Comparison of ENCODE assay signal across 7 cellular contexts in genomic region chr11:63937713-63938480, GRCh38. TPM values are rescaled to one million over a fixed set of nuclear protein-coding genes. Genes with fewer than 3 reads are reported as not detected.
A peak's percentile ranks its signal among the peaks of the same experiment; 100 is the strongest.
DNase-seq lines count a peak whose midpoint lies in the region; ATAC-seq, FAIRE-seq and TF ChIP-seq lines count a peak whose summit lies in the region.

No MANE protein-coding gene starts in this region.

- TF ChIP-seq EP300 in GM12878 (IDR thresholded peaks at IDR 0.05; ENCODE audit: borderline replicate concordance in 1 of 2, control insufficient read depth in 1 of 2, low read depth in 2 of 2, low read length in 2 of 2) (no peak), transverse colon (IDR thresholded peaks at IDR 0.05; ENCODE audit: low read depth) (no peak)

- no peak for FAIRE-seq in GM12878 (lab: Jason Lieb, UNC)

- peaks cover 14% of the 10 kb centered on the region; the same call in 1 of the 2 replicates for H3K4me1 ChIP-seq in GM12878 (ENCODE audit: control insufficient read depth, insufficient read depth, low read length)
- peaks cover 11 to 33% of the 10 kb centered on the region in 2 donors for H3K4me1 ChIP-seq in left lung
- peaks cover 0 to 38% (median 18%) of the 10 kb centered on the region in 4 donors for H3K4me1 ChIP-seq in transverse colon

- H2AFZ ChIP-seq in GM12878 (ENCODE audit: control insufficient read depth, low read depth, low read length): peak overlapping the region; percentile 90

- intact Hi-C loops in GM12878 (cut with micrococcal nuclease; ENCODE audit: unreplicated experiment): no loop called here
- intact Hi-C loops in left lung (cut with DNase I): no loop called here
- intact Hi-C loops in transverse colon (cut with DNase I; ENCODE audit: low total_unique reads): no loop called here

- DNase-seq in GM13976 (ENCODE audit: low spot score) (peak; percentile 57), MG63 (no peak), GM12878 (ENCODE audit: low read depth, low spot score) (no peak), left lung (no peak), transverse colon (peak; percentile 32), mucosa of gallbladder (ENCODE audit: low spot score) (no peak)

- in situ Hi-C loops in GM13976 (cut with MboI; ENCODE audit: low sequenced_read_pairs, unreplicated experiment): no loop called here
- in situ Hi-C loops in GM12878 (cut with MboI): no loop called here
- in situ Hi-C loops in transverse colon (cut with MboI; ENCODE audit: low pct_ligation_motif_present in 1 of 4, low pct_unique_long_range_greater_than_20kb in 1 of 4, low sequenced_read_pairs in 3 of 4): no loop called here

- TF ChIP-seq RAD21 in GM12878 (IDR thresholded peaks at IDR 0.05; ENCODE audit: insufficient read depth, low read depth, low read length): no peak

- no peaks in the 10 kb centered on the region; the same call in none of the 2 replicates for H3K36me3 ChIP-seq in MG63
- H3K36me3 ChIP-seq in GM12878 (ENCODE audit: control insufficient read depth in 2 of 2, insufficient read depth in 2 of 2, low read length in 1 of 2): no peaks in the 10 kb centered on the region
- H3K36me3 ChIP-seq in left lung: no peaks in the 10 kb centered on the region
- H3K36me3 ChIP-seq in transverse colon: no peaks in the 10 kb centered on the region

- H3K27me3 ChIP-seq in MG63 (no peaks in the 10 kb centered on the region), GM12878 (replicated peaks in 1 of 2; ENCODE audit: control insufficient read depth in 2 of 2, insufficient read depth in 2 of 2, low read length in 1 of 2) (no peaks in the 10 kb centered on the region), left lung (no peaks in the 10 kb centered on the region), transverse colon (no peaks in the 10 kb centered on the region)

- H4K20me1 ChIP-seq in GM12878 (ENCODE audit: control insufficient read depth, insufficient read depth): no peaks in the 10 kb centered on the region

- 15% methylated on average over 30 of the region's 30 CpGs for WGBS in GM12878 (ENCODE audit: insufficient coverage, insufficient replicate concordance, low lambda C conversion rate, missing lambda C conversion rate)
- 19 to 24% methylated on average over 23 to 30 of the region's 30 CpGs for WGBS in transverse colon (ENCODE audit: low coverage in 1 of 2), 2 donors

- H3K27ac ChIP-seq in GM12878 (ENCODE audit: control insufficient read depth, insufficient read depth) (peak overlapping the region; percentile 49), left lung (peak overlapping the region; percentile 22 to 61), transverse colon (peak overlapping the region; percentile 76 to 83 (median 80))

- TF ChIP-seq POLR2A in GM12878 (IDR thresholded peaks at IDR 0.05; ENCODE audit: low read depth, low read length) (no peak), transverse colon (IDR thresholded peaks at IDR 0.05) (no peak)

- H3K4me2 ChIP-seq in GM12878 (ENCODE audit: control insufficient read depth, insufficient read depth): peak overlapping the region; percentile 80

- peaks cover 32% of the 10 kb centered on the region for H3K79me2 ChIP-seq in GM12878 (ENCODE audit: control insufficient read depth, insufficient read depth, low read length)

- H3K9ac ChIP-seq in GM12878 (ENCODE audit: control insufficient read depth, insufficient read depth, low read length): peak overlapping the region; percentile 38; the same call in 1 of the 2 replicates

- H3K4me3 ChIP-seq in MG63 (peak overlapping the region; percentile 74), GM12878 (peak overlapping the region; percentile 82), left lung (peak overlapping the region; percentile 67 to 69), transverse colon (peak overlapping the region; percentile 26 to 79 (median 50))

- CTCF ChIA-PET in GM12878 (lab: Yijun Ruan, JAX): interaction anchor here (0.9 to 4.0 kb wide), 5 partner anchors 15 to 100 kb away, joined by 3 to 20 read pairs (median 5); partner anchors contain the start of genes MARK2 and RCOR2

- peak; percentile 24 for ATAC-seq in GM21717 (IDR thresholded peaks at IDR 0.05; ENCODE audit: unreplicated experiment)
- ATAC-seq in GM12878: peak; percentile 51
- peak; percentile 2 for ATAC-seq in left lung

- TF ChIP-seq CTCF in GM13976 (IDR thresholded peaks at IDR 0.05; ENCODE audit: borderline replicate concordance, control extremely low read depth, extremely low read depth, insufficient read depth, missing control alignments) (no peak), GM12878 (IDR thresholded peaks at IDR 0.05 in 2 of 3, conservative IDR thresholded peaks at IDR 0.05 in 1 of 3; ENCODE audit: control insufficient read depth in 2 of 3, extremely low read depth in 1 of 3, insufficient read depth in 1 of 3, low read depth in 3 of 3, low read length in 3 of 3) (no peak), left lung (IDR thresholded peaks at IDR 0.05) (no peak), transverse colon (IDR thresholded peaks at IDR 0.05) (no peak)

- RAD21 ChIA-PET in GM12878 (lab: Charles Lee; ENCODE audit: unreplicated experiment): no interaction called here

- SMC1A ChIA-PET in GM12878 (lab: Charles Lee; ENCODE audit: uncharacterized antibody, unreplicated experiment): no interaction called here

- H3K9me3 ChIP-seq in MG63: no peaks in the 10 kb centered on the region
- H3K9me3 ChIP-seq in GM12878 (replicated peaks; ENCODE audit: control insufficient read depth, insufficient read depth, low read length): no peaks in the 10 kb centered on the region
- no peaks in the 10 kb centered on the region for H3K9me3 ChIP-seq in left lung
- H3K9me3 ChIP-seq in transverse colon: no peaks in the 10 kb centered on the region

- POLR2A ChIA-PET in GM12878 (lab: Charles Lee): interaction anchor here (0.7 to 1.1 kb wide), 3 partner anchors 25 to 99 kb away, joined by 3 read pairs; partner anchors contain the start of gene MARK2

- no TSS peak for BruUV-seq in GM12878 (replicated peaks; lab: Mats Ljungman, UMichigan)

RNA-seq across cellular contexts. Expression of gene NAA40, which starts 0.9 kb away (rescaled TPM):
- total RNA-seq in MG63 (2014; rRNA removed; shearing (Covaris generic); ENCODE audit: low replicate concordance): 13.2 and 29.6 TPM in 2 replicates
- total RNA-seq in GM12878 (2013; cell fraction: nucleolus; rRNA removed): 57.1 and 59.5 TPM in 2 replicates
- 16.4 and 17.5 TPM in 2 replicates for total RNA-seq in GM12878 (2014; rRNA removed)
- total RNA-seq in GM12878 (2014; rRNA removed; fragmentation: Illumina TruSeq; extraction: Trizol): 18.0 and 19.1 TPM in 2 replicates
- 25.0 and 25.7 TPM in 2 replicates for total RNA-seq in GM12878 (2021)
- 11.0 TPM for polyA plus RNA-seq in GM12878 (2011; ENCODE audit: low read depth)
- polyA plus RNA-seq in GM12878 (2011; rRNA removed): 16.3 and 22.4 TPM in 2 replicates
- 28.8 and 33.0 TPM in 2 replicates for polyA plus RNA-seq in GM12878 (2011; cell fraction: cytosol; rRNA removed)
- 47.3 and 63.9 TPM in 2 replicates for polyA plus RNA-seq in GM12878 (2011; cell fraction: nucleus; rRNA removed)
- 14.0 and 14.5 TPM in 2 replicates for polyA plus RNA-seq in GM12878 (2012)
- 31.6 and 31.7 TPM in 2 replicates for polyA plus RNA-seq in GM12878 (2014; fragmentation: Illumina TruSeq; extraction: Trizol)
- polyA plus RNA-seq in GM12878 (2014; fragmentation: Nextera tagmentation; extraction: Ambion mirVana): 1 to 10 TPM; 4.8 to 6.0 TPM
- 24.7 and 24.8 TPM in 2 replicates for polyA plus RNA-seq in GM12878 (2014; rRNA removed)
- polyA plus RNA-seq in GM12878 (2016; fragmentation: Nextera tagmentation; extraction: Ambion mirVana): 10 to 100 TPM; 21.9 to 23.5 TPM
- 16.7 and 32.3 TPM in 2 replicates for polyA minus RNA-seq in GM12878 (2011; rRNA and poly(A)+ RNA removed)
- 4.5 and 6.1 TPM in 2 replicates for polyA minus RNA-seq in GM12878 (2011; cell fraction: cytosol; rRNA and poly(A)+ RNA removed)
- 16.4 and 29.7 TPM in 2 replicates for polyA minus RNA-seq in GM12878 (2011; cell fraction: nucleus; rRNA and poly(A)+ RNA removed)
- 10 to 100 TPM; 15.9 to 16.6 TPM for total RNA-seq in left lung
- total RNA-seq in transverse colon: 10 to 100 TPM; 25.8 to 36.6 (median 34.3) TPM
- total RNA-seq in mucosa of gallbladder: 26.2 TPM

RNA-seq across cellular contexts. Expression of gene RCOR2, which starts 20.9 kb away (rescaled TPM):
- total RNA-seq in MG63 (2014; rRNA removed; shearing (Covaris generic); ENCODE audit: low replicate concordance): 0.03 TPM in 1 of 2 replicates, not detected in the other
- 0.40 and 0.81 TPM in 2 replicates for total RNA-seq in GM12878 (2013; cell fraction: nucleolus; rRNA removed)
- total RNA-seq in GM12878 (2014; rRNA removed): 0.05 and 0.17 TPM in 2 replicates
- 0.09 TPM in 1 of 2 replicates, not detected in the other for total RNA-seq in GM12878 (2014; rRNA removed; fragmentation: Illumina TruSeq; extraction: Trizol)
- total RNA-seq in GM12878 (2021): 0.16 and 0.28 TPM in 2 replicates
- not detected for polyA plus RNA-seq in GM12878 (2011; ENCODE audit: low read depth)
- 0.07 and 0.11 TPM in 2 replicates for polyA plus RNA-seq in GM12878 (2011; rRNA removed)
- 0.18 TPM in 2 replicates for polyA plus RNA-seq in GM12878 (2011; cell fraction: cytosol; rRNA removed)
- 0.31 and 0.66 TPM in 2 replicates for polyA plus RNA-seq in GM12878 (2011; cell fraction: nucleus; rRNA removed)
- 0.15 and 0.16 TPM in 2 replicates for polyA plus RNA-seq in GM12878 (2012)
- 0.06 and 0.10 TPM in 2 replicates for polyA plus RNA-seq in GM12878 (2014; fragmentation: Illumina TruSeq; extraction: Trizol)
- not detected for polyA plus RNA-seq in GM12878 (2014; fragmentation: Nextera tagmentation; extraction: Ambion mirVana)
- polyA plus RNA-seq in GM12878 (2014; rRNA removed): 0.23 and 0.32 TPM in 2 replicates
- polyA plus RNA-seq in GM12878 (2016; fragmentation: Nextera tagmentation; extraction: Ambion mirVana): not detected
- 0.07 TPM in 1 of 2 replicates, not detected in the other for polyA minus RNA-seq in GM12878 (2011; rRNA and poly(A)+ RNA removed)
- polyA minus RNA-seq in GM12878 (2011; cell fraction: cytosol; rRNA and poly(A)+ RNA removed): not detected in 2 replicates
- polyA minus RNA-seq in GM12878 (2011; cell fraction: nucleus; rRNA and poly(A)+ RNA removed): 0.12 TPM in 1 of 2 replicates, not detected in the other
- 1 to 10 TPM in 1 of 2 donors, under 1 TPM in 1; 0.45 to 1.4 TPM for total RNA-seq in left lung
- total RNA-seq in transverse colon: under 1 TPM in 2 of 4 donors, not detected in 2; 0.64 to 0.82 TPM
- 2.7 TPM for total RNA-seq in mucosa of gallbladder

RNA-seq across cellular contexts. Expression of gene COX8A, which starts 36.5 kb away (rescaled TPM):
- total RNA-seq in MG63 (2014; rRNA removed; shearing (Covaris generic); ENCODE audit: low replicate concordance): 297 and 593 TPM in 2 replicates
- 20.3 and 30.9 TPM in 2 replicates for total RNA-seq in GM12878 (2013; cell fraction: nucleolus; rRNA removed)
- total RNA-seq in GM12878 (2014; rRNA removed): 1,046 and 1,202 TPM in 2 replicates
- 428 and 448 TPM in 2 replicates for total RNA-seq in GM12878 (2014; rRNA removed; fragmentation: Illumina TruSeq; extraction: Trizol)
- 588 and 613 TPM in 2 replicates for total RNA-seq in GM12878 (2021)
- 551 TPM for polyA plus RNA-seq in GM12878 (2011; ENCODE audit: low read depth)
- polyA plus RNA-seq in GM12878 (2011; rRNA removed): 140 and 329 TPM in 2 replicates
- 1,152 and 1,390 TPM in 2 replicates for polyA plus RNA-seq in GM12878 (2011; cell fraction: cytosol; rRNA removed)
- polyA plus RNA-seq in GM12878 (2011; cell fraction: nucleus; rRNA removed): 726 and 995 TPM in 2 replicates
- polyA plus RNA-seq in GM12878 (2012): 567 and 657 TPM in 2 replicates
- polyA plus RNA-seq in GM12878 (2014; fragmentation: Illumina TruSeq; extraction: Trizol): 35.8 and 243 TPM in 2 replicates
- polyA plus RNA-seq in GM12878 (2014; fragmentation: Nextera tagmentation; extraction: Ambion mirVana): 100 to 1,000 TPM; 387 to 457 TPM
- polyA plus RNA-seq in GM12878 (2014; rRNA removed): 1,451 and 1,476 TPM in 2 replicates
- 100 to 1,000 TPM; 792 to 857 TPM for polyA plus RNA-seq in GM12878 (2016; fragmentation: Nextera tagmentation; extraction: Ambion mirVana)
- polyA minus RNA-seq in GM12878 (2011; rRNA and poly(A)+ RNA removed): 159 and 366 TPM in 2 replicates
- 228 and 251 TPM in 2 replicates for polyA minus RNA-seq in GM12878 (2011; cell fraction: cytosol; rRNA and poly(A)+ RNA removed)
- polyA minus RNA-seq in GM12878 (2011; cell fraction: nucleus; rRNA and poly(A)+ RNA removed): 109 and 119 TPM in 2 replicates
- 100 to 1,000 TPM; 267 to 281 TPM for total RNA-seq in left lung
- total RNA-seq in transverse colon: 1,000 to 10,000 TPM in 2 of 4 donors, 100 to 1,000 TPM in 2; 471 to 1,475 (median 1,057) TPM
- total RNA-seq in mucosa of gallbladder: 368 TPM

RNA-seq across cellular contexts. Expression of gene OTUB1, which starts 48.3 kb away (rescaled TPM):
- total RNA-seq in MG63 (2014; rRNA removed; shearing (Covaris generic); ENCODE audit: low replicate concordance): 56.9 and 98.7 TPM in 2 replicates
- total RNA-seq in GM12878 (2013; cell fraction: nucleolus; rRNA removed): 33.2 and 38.5 TPM in 2 replicates
- total RNA-seq in GM12878 (2014; rRNA removed) (95.4 and 108 TPM in 2 replicates), GM12878 (2014; rRNA removed; fragmentation: Illumina TruSeq; extraction: Trizol) (46.8 and 49.6 TPM in 2 replicates), GM12878 (2021) (95.0 and 96.9 TPM in 2 replicates), left lung (10 to 100 TPM; 65.0 to 67.7 TPM), transverse colon (100 to 1,000 TPM in 1 of 4 donors, 10 to 100 TPM in 3; 52.7 to 114 (median 79.4) TPM), mucosa of gallbladder (72.4 TPM)
- 58.7 TPM for polyA plus RNA-seq in GM12878 (2011; ENCODE audit: low read depth)
- polyA plus RNA-seq in GM12878 (2011; rRNA removed) (54.4 and 137 TPM in 2 replicates), GM12878 (2014; fragmentation: Illumina TruSeq; extraction: Trizol) (47.3 and 70.4 TPM in 2 replicates), GM12878 (2014; fragmentation: Nextera tagmentation; extraction: Ambion mirVana) (100 to 1,000 TPM; 125 to 225 TPM), GM12878 (2014; rRNA removed) (156 and 169 TPM in 2 replicates), GM12878 (2016; fragmentation: Nextera tagmentation; extraction: Ambion mirVana) (100 to 1,000 TPM; 165 to 174 TPM)
- polyA plus RNA-seq in GM12878 (2011; cell fraction: cytosol; rRNA removed): 184 and 238 TPM in 2 replicates
- polyA plus RNA-seq in GM12878 (2011; cell fraction: nucleus; rRNA removed): 334 and 345 TPM in 2 replicates
- polyA plus RNA-seq in GM12878 (2012): 91.8 and 114 TPM in 2 replicates
- 76.3 and 115 TPM in 2 replicates for polyA minus RNA-seq in GM12878 (2011; rRNA and poly(A)+ RNA removed)
- 42.0 and 47.6 TPM in 2 replicates for polyA minus RNA-seq in GM12878 (2011; cell fraction: cytosol; rRNA and poly(A)+ RNA removed)
- polyA minus RNA-seq in GM12878 (2011; cell fraction: nucleus; rRNA and poly(A)+ RNA removed): 33.0 and 52.4 TPM in 2 replicates

Comparison
In these comparisons a context has a peak if more than half of its experiments do, and no peak if none do; other contexts are left out.
1. DNase-seq: peak in GM13976 (single experiment) and transverse colon (single experiment); none in MG63 (single experiment), GM12878 (single experiment), left lung (0 of 2) and mucosa of gallbladder (single experiment).
2. Peak in every context shown above with its lines, with median percentiles within 50 percentile points of each other: ATAC-seq, H3K4me3 ChIP-seq and H3K27ac ChIP-seq.